Comparison of ENCODE assay signal across 33 cellular contexts in genomic region chr17:35893751-35894150, GRCh38. TPM values are rescaled to one million over a fixed set of nuclear protein-coding genes. Genes with fewer than 3 reads are reported as not detected.
"Had no signal": no experiment of that assay in that cellular context is flagged by ENCODE, and none has a peak within 500 bp of the region (broad histone marks: within the 10 kb centered on the region; RNA-seq: fewer than 3 reads in every experiment).

No MANE protein-coding gene starts in this region.

- H3K9me3 Mint-ChIP-seq: endodermal cell; nephron progenitor cell; stimulated activated memory B cell treated with anti-CD40 and anti-IgM and Interleukin-4, amounts not matched to agents 10 μg/mL and 1 μg/mL and 100 μg/mL, for 72 hours had no signal

- DNase-seq: cortex of kidney; dorsolateral prefrontal cortex; effector CD4-positive, alpha-beta T cell; endodermal cell; foreskin keratinocyte; glutamatergic neuron; heart right ventricle; hippocampal formation; islet precursor cell; kidney glomerular epithelial cell; left ventricle myocardium superior; lower lobe of right lung; nephron progenitor cell; nucleus accumbens; right cardiac atrium; sigmoid colon; stimulated activated CD4-positive, alpha-beta T cell treated with anti-CD3 and anti-CD28 coated beads, Interleukin-2, amount 100 ng/mL, for 24 hours; stimulated activated CD4-positive, alpha-beta T cell treated with anti-CD3 and anti-CD28 coated beads, Interleukin-4, amount 100 ng/mL, for 24 hours; stimulated activated naive CD8-positive, alpha-beta T cell treated with anti-CD3 and anti-CD28 coated beads, Interleukin-15, Interleukin-2, amounts not matched to agents 100 U/mL and 50 U/mL, for 24 hours; substantia nigra; testis; tibial artery had no signal

- H3K4me3 ChIP-seq: dorsolateral prefrontal cortex, esophagus muscularis mucosa, gastroesophageal sphincter, heart right ventricle, lower lobe of right lung, prostate gland, sigmoid colon, testis, tibial artery, vagina had no signal

- H3K27me3 Mint-ChIP-seq: stimulated activated memory B cell treated with anti-CD40 and anti-IgM and Interleukin-4, amounts not matched to agents 10 μg/mL and 1 μg/mL and 100 μg/mL, for 72 hours had no signal

- ATAC-seq: foreskin keratinocyte; gastroesophageal sphincter; heart right ventricle; left ventricle myocardium superior; lower lobe of right lung; right cardiac atrium; stimulated activated memory B cell treated with anti-CD40 and anti-IgM and Interleukin-4, amounts not matched to agents 10 μg/mL and 1 μg/mL and 100 μg/mL, for 72 hours; stimulated activated naive CD8-positive, alpha-beta T cell treated with anti-CD3 and anti-CD28 coated beads, Interleukin-15, Interleukin-2, amounts not matched to agents 100 U/mL and 50 U/mL, for 24 hours had no signal

- H3K36me3 ChIP-seq: esophagus muscularis mucosa, gastroesophageal sphincter, heart right ventricle, lower lobe of right lung, prostate gland, sigmoid colon, tibial artery, vagina had no signal

- H3K4me3 Mint-ChIP-seq: endodermal cell; nephron progenitor cell; stimulated activated memory B cell treated with anti-CD40 and anti-IgM and Interleukin-4, amounts not matched to agents 10 μg/mL and 1 μg/mL and 100 μg/mL, for 72 hours had no signal

- H3K4me1 Mint-ChIP-seq: stimulated activated memory B cell treated with anti-CD40 and anti-IgM and Interleukin-4, amounts not matched to agents 10 μg/mL and 1 μg/mL and 100 μg/mL, for 72 hours had no signal

- H3K4me1 ChIP-seq: prostate gland, sigmoid colon, testis, vagina had no signal

- H3K36me3 Mint-ChIP-seq: stimulated activated memory B cell treated with anti-CD40 and anti-IgM and Interleukin-4, amounts not matched to agents 10 μg/mL and 1 μg/mL and 100 μg/mL, for 72 hours had no signal

- H3K27ac ChIP-seq: dorsolateral prefrontal cortex, epithelial cell of prostate, esophagus muscularis mucosa, foreskin keratinocyte, gastroesophageal sphincter, lower lobe of right lung, prostate gland, sigmoid colon, testis, tibial artery, vagina had no signal

- H3K9me3 ChIP-seq: esophagus muscularis mucosa, gastroesophageal sphincter, heart right ventricle, lower lobe of right lung, prostate gland, sigmoid colon, testis, tibial artery, vagina had no signal

- H3K27me3 ChIP-seq: esophagus muscularis mucosa, foreskin keratinocyte, gastroesophageal sphincter, sigmoid colon, testis, tibial artery, vagina had no signal

- H3K27ac Mint-ChIP-seq: endodermal cell; nephron progenitor cell; stimulated activated memory B cell treated with anti-CD40 and anti-IgM and Interleukin-4, amounts not matched to agents 10 μg/mL and 1 μg/mL and 100 μg/mL, for 72 hours had no signal

RNA-seq across cellular contexts. Expression of gene CCL5, which starts 13.6 kb away (rescaled TPM):
- total RNA-seq: endodermal cell, fibroblast of lung, foreskin keratinocyte, osteocyte had no signal

RNA-seq across cellular contexts. Expression of gene HEATR9, which starts 25.1 kb away (rescaled TPM):
- total RNA-seq: endodermal cell, fibroblast of lung, foreskin keratinocyte, heart right ventricle, left ventricle myocardium superior, mesenteric fat pad, osteocyte, right cardiac atrium, sigmoid colon, skeletal muscle tissue, vagina had no signal
- polyA plus RNA-seq: fibroblast of lung, foreskin keratinocyte, heart right ventricle, right cardiac atrium had no signal

RNA-seq across cellular contexts. Expression of gene RDM1, which starts 36.8 kb away (rescaled TPM):
- total RNA-seq: esophagus muscularis mucosa, left ventricle myocardium superior, lower lobe of right lung, mesenteric fat pad, right cardiac atrium, sigmoid colon, skeletal muscle tissue had no signal
- polyA plus RNA-seq: heart right ventricle, right cardiac atrium had no signal

RNA-seq across cellular contexts. Expression of gene LYZL6, which starts 49.8 kb away (rescaled TPM):
- total RNA-seq: dorsolateral prefrontal cortex, endodermal cell, esophagus muscularis mucosa, fibroblast of lung, foreskin keratinocyte, gastroesophageal sphincter, heart right ventricle, left ventricle myocardium superior, lower lobe of right lung, mesenteric fat pad, osteocyte, right cardiac atrium, sigmoid colon, skeletal muscle tissue, ureter, vagina had no signal
- polyA plus RNA-seq: fibroblast of lung, foreskin keratinocyte, heart right ventricle, right cardiac atrium, sigmoid colon had no signal
